24 cellular contexts compared by ENCODE assay signal in genomic region chr10:127308031-127308430, GRCh38.
"Had no signal": no experiment of that assay in that cellular context is flagged by ENCODE, and none has a peak within 500 bp of the region (broad histone marks: within the 10 kb centered on the region; RNA-seq: fewer than 3 reads in every experiment).

No MANE protein-coding gene starts in this region.

- H3K4me3 Mint-ChIP-seq: immature natural killer cell; mesothelial cell of epicardium; naive B cell; naive thymus-derived CD8-positive, alpha-beta T cell had no signal

- H3K36me3 ChIP-seq: esophagus muscularis mucosa, gastroesophageal sphincter, heart left ventricle, left ventricle myocardium inferior, lower lobe of right lung had no signal

- H3K27ac ChIP-seq: coronary artery, dorsolateral prefrontal cortex, esophagus muscularis mucosa, gastroesophageal sphincter, heart left ventricle, hepatocyte, left ventricle myocardium inferior, lower lobe of right lung had no signal

- H3K9me3 Mint-ChIP-seq: mesothelial cell of epicardium had no signal

- H3K9me3 ChIP-seq: esophagus muscularis mucosa, gastroesophageal sphincter, heart left ventricle, left ventricle myocardium inferior, lower lobe of right lung, mucosa of descending colon had no signal

- H3K4me1 ChIP-seq: lower lobe of right lung had no signal

- H3K27me3 ChIP-seq: dorsolateral prefrontal cortex, esophagus muscularis mucosa, gastroesophageal sphincter, heart left ventricle, hepatocyte had no signal

- H2AFZ ChIP-seq: hepatocyte had no signal

- H3K79me2 ChIP-seq: hepatocyte had no signal

- H3K4me3 ChIP-seq: coronary artery, dorsolateral prefrontal cortex, esophagus muscularis mucosa, gastroesophageal sphincter, heart left ventricle, hepatocyte, left ventricle myocardium inferior, lower lobe of right lung, mucosa of descending colon had no signal

- H3K4me2 ChIP-seq: hepatocyte had no signal

- ATAC-seq: gastroesophageal sphincter; left colon; left lobe of liver; lower lobe of right lung; mucosa of descending colon; naive thymus-derived CD8-positive, alpha-beta T cell had no signal

- H3K4me1 Mint-ChIP-seq: naive B cell had no signal

- DNase-seq: dermis blood vessel endothelial cell; dorsolateral prefrontal cortex; effector CD4-positive, alpha-beta T cell; effector memory CD4-positive, alpha-beta T cell; foreskin fibroblast; foreskin melanocyte; heart left ventricle; hypothalamus; immature natural killer cell; kidney; kidney glomerular epithelial cell; left colon; left ventricle myocardium inferior; lower lobe of right lung; mesenchymal stem cell; mucosa of descending colon; naive B cell; naive thymus-derived CD8-positive, alpha-beta T cell had no signal

- H3K27ac Mint-ChIP-seq: mesothelial cell of epicardium; naive thymus-derived CD8-positive, alpha-beta T cell had no signal

- H3K36me3 Mint-ChIP-seq: mesothelial cell of epicardium; naive B cell; naive thymus-derived CD8-positive, alpha-beta T cell had no signal
